ENCODE assay signal across 1 cellular context in the genomic region with DNA sequence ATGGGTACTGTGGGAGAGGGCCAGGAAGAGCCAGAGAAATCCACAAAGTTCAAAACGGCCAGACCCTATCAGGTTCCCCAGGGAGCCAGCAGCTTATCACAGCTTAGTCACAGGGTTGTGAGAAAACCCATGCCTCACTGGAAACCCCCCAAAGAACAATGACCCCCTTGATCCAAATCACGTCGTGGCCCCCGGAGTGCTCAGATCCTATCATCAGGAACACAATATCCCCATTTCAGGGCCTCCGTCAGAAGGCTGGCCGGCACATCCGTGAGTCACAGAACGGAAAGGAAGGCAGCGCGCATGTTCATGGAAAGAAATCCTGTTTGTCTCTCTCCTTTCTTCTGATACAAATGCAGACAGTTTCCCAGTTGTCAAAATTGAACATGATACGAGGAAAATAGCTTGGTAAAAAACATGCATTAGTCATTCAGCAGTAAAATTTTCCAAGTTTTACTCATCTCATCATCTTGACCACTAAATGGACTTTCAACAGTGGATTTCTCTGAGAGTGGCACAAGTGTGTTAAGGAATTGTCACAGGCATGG.
A peak's percentile ranks its signal among the peaks of the same experiment; 100 is the strongest.
TF ChIP-seq lines count a peak whose summit lies in the region.

No MANE protein-coding gene starts in this region.

TF ChIP-seq in GM12878, 131 proteins besides CTCF, POLR2A, EP300 and RAD21 (continued from another document):
- no peak for TF ChIP-seq CHD2 (IDR thresholded peaks at IDR 0.05; ENCODE audit: borderline replicate concordance, low read depth, low read length)
- no peak for TF ChIP-seq SMAD1 (IDR thresholded peaks at IDR 0.05; ENCODE audit: low read depth, partially characterized antibody)
- TF ChIP-seq, protein P1, sequence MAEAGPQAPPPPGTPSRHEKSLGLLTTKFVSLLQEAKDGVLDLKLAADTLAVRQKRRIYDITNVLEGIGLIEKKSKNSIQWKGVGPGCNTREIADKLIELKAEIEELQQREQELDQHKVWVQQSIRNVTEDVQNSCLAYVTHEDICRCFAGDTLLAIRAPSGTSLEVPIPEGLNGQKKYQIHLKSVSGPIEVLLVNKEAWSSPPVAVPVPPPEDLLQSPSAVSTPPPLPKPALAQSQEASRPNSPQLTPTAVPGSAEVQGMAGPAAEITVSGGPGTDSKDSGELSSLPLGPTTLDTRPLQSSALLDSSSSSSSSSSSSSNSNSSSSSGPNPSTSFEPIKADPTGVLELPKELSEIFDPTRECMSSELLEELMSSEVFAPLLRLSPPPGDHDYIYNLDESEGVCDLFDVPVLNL (IDR thresholded peaks at IDR 0.05; ENCODE audit: low read depth, low read length), result no peak
- TF ChIP-seq ZNF622 (IDR thresholded peaks at IDR 0.05), result no peak
- TF ChIP-seq PAX8 (IDR thresholded peaks at IDR 0.05), result no peak
- TF ChIP-seq IKZF1 (conservative IDR thresholded peaks at IDR 0.05), result peak; percentile 81
- no peak for TF ChIP-seq EGR1 (IDR thresholded peaks at IDR 0.05; ENCODE audit: borderline replicate concordance in 1 of 2, low read depth in 2 of 2, low read length in 2 of 2)
- TF ChIP-seq ETV6 (conservative IDR thresholded peaks at IDR 0.05 in 1 of 2, IDR thresholded peaks at IDR 0.05 in 1 of 2; ENCODE audit: borderline replicate concordance in 1 of 2, low read depth in 1 of 2), result no peak
- TF ChIP-seq SPI1 (IDR thresholded peaks at IDR 0.05; ENCODE audit: borderline replicate concordance, insufficient read depth, low read depth, low read length), result no peak
- peak; percentile 60; a peak in 3 of 4 replicates for TF ChIP-seq IKZF2 (IDR thresholded peaks at IDR 0.05)
- peak; percentile 44; the same call in 1 of the 2 replicates for TF ChIP-seq EED (IDR thresholded peaks at IDR 0.05; ENCODE audit: low read depth)
- TF ChIP-seq, protein P2, sequence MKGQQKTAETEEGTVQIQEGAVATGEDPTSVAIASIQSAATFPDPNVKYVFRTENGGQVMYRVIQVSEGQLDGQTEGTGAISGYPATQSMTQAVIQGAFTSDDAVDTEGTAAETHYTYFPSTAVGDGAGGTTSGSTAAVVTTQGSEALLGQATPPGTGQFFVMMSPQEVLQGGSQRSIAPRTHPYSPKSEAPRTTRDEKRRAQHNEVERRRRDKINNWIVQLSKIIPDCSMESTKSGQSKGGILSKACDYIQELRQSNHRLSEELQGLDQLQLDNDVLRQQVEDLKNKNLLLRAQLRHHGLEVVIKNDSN (IDR thresholded peaks at IDR 0.05; ENCODE audit: borderline replicate concordance, extremely low read length, insufficient read depth, low read depth, low read length), result no peak
- TF ChIP-seq, protein P3, sequence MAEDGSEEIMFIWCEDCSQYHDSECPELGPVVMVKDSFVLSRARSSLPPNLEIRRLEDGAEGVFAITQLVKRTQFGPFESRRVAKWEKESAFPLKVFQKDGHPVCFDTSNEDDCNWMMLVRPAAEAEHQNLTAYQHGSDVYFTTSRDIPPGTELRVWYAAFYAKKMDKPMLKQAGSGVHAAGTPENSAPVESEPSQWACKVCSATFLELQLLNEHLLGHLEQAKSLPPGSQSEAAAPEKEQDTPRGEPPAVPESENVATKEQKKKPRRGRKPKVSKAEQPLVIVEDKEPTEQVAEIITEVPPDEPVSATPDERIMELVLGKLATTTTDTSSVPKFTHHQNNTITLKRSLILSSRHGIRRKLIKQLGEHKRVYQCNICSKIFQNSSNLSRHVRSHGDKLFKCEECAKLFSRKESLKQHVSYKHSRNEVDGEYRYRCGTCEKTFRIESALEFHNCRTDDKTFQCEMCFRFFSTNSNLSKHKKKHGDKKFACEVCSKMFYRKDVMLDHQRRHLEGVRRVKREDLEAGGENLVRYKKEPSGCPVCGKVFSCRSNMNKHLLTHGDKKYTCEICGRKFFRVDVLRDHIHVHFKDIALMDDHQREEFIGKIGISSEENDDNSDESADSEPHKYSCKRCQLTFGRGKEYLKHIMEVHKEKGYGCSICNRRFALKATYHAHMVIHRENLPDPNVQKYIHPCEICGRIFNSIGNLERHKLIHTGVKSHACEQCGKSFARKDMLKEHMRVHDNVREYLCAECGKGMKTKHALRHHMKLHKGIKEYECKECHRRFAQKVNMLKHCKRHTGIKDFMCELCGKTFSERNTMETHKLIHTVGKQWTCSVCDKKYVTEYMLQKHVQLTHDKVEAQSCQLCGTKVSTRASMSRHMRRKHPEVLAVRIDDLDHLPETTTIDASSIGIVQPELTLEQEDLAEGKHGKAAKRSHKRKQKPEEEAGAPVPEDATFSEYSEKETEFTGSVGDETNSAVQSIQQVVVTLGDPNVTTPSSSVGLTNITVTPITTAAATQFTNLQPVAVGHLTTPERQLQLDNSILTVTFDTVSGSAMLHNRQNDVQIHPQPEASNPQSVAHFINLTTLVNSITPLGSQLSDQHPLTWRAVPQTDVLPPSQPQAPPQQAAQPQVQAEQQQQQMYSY (CRISPR knock-in tag; IDR thresholded peaks at IDR 0.05), result no peak
- TF ChIP-seq CBX5 (IDR thresholded peaks at IDR 0.05; ENCODE audit: low read depth), result no peak
- no peak for TF ChIP-seq ESRRA (IDR thresholded peaks at IDR 0.05; ENCODE audit: low read length)
- TF ChIP-seq DPF2 (IDR thresholded peaks at IDR 0.05), result peak; percentile 42; the same call in 1 of the 2 replicates
- TF ChIP-seq NR2F1 (conservative IDR thresholded peaks at IDR 0.05), result peak; percentile 44; the same call in 1 of the 2 replicates
- TF ChIP-seq, protein P4, sequence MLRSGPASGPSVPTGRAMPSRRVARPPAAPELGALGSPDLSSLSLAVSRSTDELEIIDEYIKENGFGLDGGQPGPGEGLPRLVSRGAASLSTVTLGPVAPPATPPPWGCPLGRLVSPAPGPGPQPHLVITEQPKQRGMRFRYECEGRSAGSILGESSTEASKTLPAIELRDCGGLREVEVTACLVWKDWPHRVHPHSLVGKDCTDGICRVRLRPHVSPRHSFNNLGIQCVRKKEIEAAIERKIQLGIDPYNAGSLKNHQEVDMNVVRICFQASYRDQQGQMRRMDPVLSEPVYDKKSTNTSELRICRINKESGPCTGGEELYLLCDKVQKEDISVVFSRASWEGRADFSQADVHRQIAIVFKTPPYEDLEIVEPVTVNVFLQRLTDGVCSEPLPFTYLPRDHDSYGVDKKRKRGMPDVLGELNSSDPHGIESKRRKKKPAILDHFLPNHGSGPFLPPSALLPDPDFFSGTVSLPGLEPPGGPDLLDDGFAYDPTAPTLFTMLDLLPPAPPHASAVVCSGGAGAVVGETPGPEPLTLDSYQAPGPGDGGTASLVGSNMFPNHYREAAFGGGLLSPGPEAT (IDR thresholded peaks at IDR 0.05; ENCODE audit: low read depth), result peak; percentile 68; the same call in 1 of the 2 replicates
- 0 out of 2 replicates have a peak, but pooled peaks have one; percentile 11 for TF ChIP-seq MTA2 (IDR thresholded peaks at IDR 0.05; ENCODE audit: low read depth)
- no peak for TF ChIP-seq STAT1 (conservative IDR thresholded peaks at IDR 0.05)
- no peak for TF ChIP-seq NBN (IDR thresholded peaks at IDR 0.05)
- TF ChIP-seq MEF2B (IDR thresholded peaks at IDR 0.05; ENCODE audit: partially characterized antibody, poor library complexity, severe bottlenecking), result peak; percentile 87
- no peak for TF ChIP-seq ASH2L (IDR thresholded peaks at IDR 0.05; ENCODE audit: borderline replicate concordance, low read depth)
- TF ChIP-seq, protein P5, sequence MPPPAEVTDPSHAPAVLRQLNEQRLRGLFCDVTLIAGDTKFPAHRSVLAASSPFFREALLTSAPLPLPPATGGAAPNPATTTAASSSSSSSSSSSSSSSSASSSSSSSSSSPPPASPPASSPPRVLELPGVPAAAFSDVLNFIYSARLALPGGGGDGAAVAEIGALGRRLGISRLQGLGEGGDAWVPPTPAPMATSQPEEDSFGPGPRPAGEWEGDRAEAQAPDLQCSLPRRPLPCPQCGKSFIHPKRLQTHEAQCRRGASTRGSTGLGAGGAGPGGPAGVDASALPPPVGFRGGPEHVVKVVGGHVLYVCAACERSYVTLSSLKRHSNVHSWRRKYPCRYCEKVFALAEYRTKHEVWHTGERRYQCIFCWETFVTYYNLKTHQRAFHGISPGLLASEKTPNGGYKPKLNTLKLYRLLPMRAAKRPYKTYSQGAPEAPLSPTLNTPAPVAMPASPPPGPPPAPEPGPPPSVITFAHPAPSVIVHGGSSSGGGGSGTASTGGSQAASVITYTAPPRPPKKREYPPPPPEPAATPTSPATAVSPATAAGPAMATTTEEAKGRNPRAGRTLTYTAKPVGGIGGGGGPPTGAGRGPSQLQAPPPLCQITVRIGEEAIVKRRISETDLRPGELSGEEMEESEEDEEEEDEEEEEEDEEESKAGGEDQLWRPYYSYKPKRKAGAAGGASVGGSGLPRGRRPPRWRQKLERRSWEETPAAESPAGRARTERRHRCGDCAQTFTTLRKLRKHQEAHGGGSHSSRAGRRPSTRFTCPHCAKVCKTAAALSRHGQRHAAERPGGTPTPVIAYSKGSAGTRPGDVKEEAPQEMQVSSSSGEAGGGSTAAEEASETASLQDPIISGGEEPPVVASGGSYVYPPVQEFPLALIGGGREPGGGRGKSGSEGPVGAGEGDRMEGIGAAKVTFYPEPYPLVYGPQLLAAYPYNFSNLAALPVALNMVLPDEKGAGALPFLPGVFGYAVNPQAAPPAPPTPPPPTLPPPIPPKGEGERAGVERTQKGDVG (CRISPR knock-in tag; IDR thresholded peaks at IDR 0.05), result no peak
- TF ChIP-seq JUND (IDR thresholded peaks at IDR 0.05; ENCODE audit: low read depth, low read length), result no peak
